In genomic region chr7:156827587-156828203, GRCh38 we compare ENCODE assay signal across 9 cellular contexts.
DNase-seq lines count a peak whose midpoint lies in the region; ATAC-seq and TF ChIP-seq lines count a peak whose summit lies in the region.
"Had no signal": no experiment of that assay in that cellular context is flagged by ENCODE, and none has a peak within 500 bp of the region (broad histone marks: within the 10 kb centered on the region; RNA-seq: fewer than 3 reads in every experiment).

No MANE protein-coding gene starts in this region.

- H3K36me3 ChIP-seq in left ventricle myocardium inferior (peaks cover 18% of the 10 kb centered on the region), gastroesophageal sphincter (peaks cover 0 to 37% of the 10 kb centered on the region in 2 donors)

- DNase-seq in left ventricle myocardium inferior (no peak), right cardiac atrium (no peak), T-helper 17 cell (no peak), COLO668 (lab: John Stamatoyannopoulos, UW; ENCODE audit: unreplicated experiment) (no peak), NCI-H2196 (lab: John Stamatoyannopoulos, UW; ENCODE audit: unreplicated experiment) (no peak), HuH-7 (ENCODE audit: low spot score) (no peak)
- no peak for DNase-seq in stimulated activated CD4-positive, alpha-beta T cell treated with anti-CD3 and anti-CD28 coated beads, Interleukin-4, amount 100 ng/mL, for 1 hour

- H3K27me3 Mint-ChIP-seq in T-helper 17 cell: no peaks in the 10 kb centered on the region

- H3K4me3 ChIP-seq in left ventricle myocardium inferior (no peak overlapping the region), right cardiac atrium (ENCODE audit: low read length) (no peak overlapping the region), gastroesophageal sphincter (no peak overlapping the region)
- H3K4me3 ChIP-seq: vagina had no signal

- H3K27ac ChIP-seq in left ventricle myocardium inferior (replicated peaks) (no peak overlapping the region), right cardiac atrium (ENCODE audit: low read length) (no peak overlapping the region), gastroesophageal sphincter (no peak overlapping the region)
- H3K27ac ChIP-seq: vagina had no signal

- no peak for TF ChIP-seq EP300 in gastroesophageal sphincter (IDR thresholded peaks at IDR 0.05)

- H3K4me1 Mint-ChIP-seq in T-helper 17 cell: peaks cover 16% of the 10 kb centered on the region

- H3K4me1 ChIP-seq in left ventricle myocardium inferior: no peaks in the 10 kb centered on the region
- no peaks in the 10 kb centered on the region for H3K4me1 ChIP-seq in right cardiac atrium (ENCODE audit: control insufficient read depth, insufficient read depth, low read length)
- H3K4me1 ChIP-seq in gastroesophageal sphincter: no peaks in the 10 kb centered on the region
- H3K4me1 ChIP-seq: vagina had no signal

- intact Hi-C loops in left ventricle myocardium inferior (cut with micrococcal nuclease): no loop called here
- intact Hi-C loops in right cardiac atrium (cut with DNase I): no loop called here

- ATAC-seq in right cardiac atrium (no peak), T-helper 17 cell (no peak), gastroesophageal sphincter (no peak)

- H3K27ac Mint-ChIP-seq in T-helper 17 cell: peak overlapping the region; percentile 69

- H3K27me3 ChIP-seq in left ventricle myocardium inferior (ENCODE audit: low read depth): no peaks in the 10 kb centered on the region
- H3K27me3 ChIP-seq in right cardiac atrium (ENCODE audit: control insufficient read depth, insufficient read depth): no peaks in the 10 kb centered on the region
- H3K27me3 ChIP-seq in gastroesophageal sphincter: no peaks in the 10 kb centered on the region
- H3K27me3 ChIP-seq: vagina had no signal

- H3K4me3 Mint-ChIP-seq in T-helper 17 cell: peak overlapping the region; percentile 36

- TF ChIP-seq CTCF in left ventricle myocardium inferior (IDR thresholded peaks at IDR 0.05; ENCODE audit: borderline replicate concordance) (peak; percentile 61), gastroesophageal sphincter (IDR thresholded peaks at IDR 0.05) (peak in 3 of 4 experiments; percentile 7 to 30 (median 27))

- no peaks in the 10 kb centered on the region for H3K9me3 ChIP-seq in left ventricle myocardium inferior (replicated peaks)
- no peaks in the 10 kb centered on the region for H3K9me3 ChIP-seq in right cardiac atrium (ENCODE audit: control insufficient read depth, low read length)
- no peaks in the 10 kb centered on the region for H3K9me3 ChIP-seq in T-helper 17 cell (ENCODE audit: control insufficient read depth, low read length, poor library complexity, severe bottlenecking)
- no peaks in the 10 kb centered on the region for H3K9me3 ChIP-seq in gastroesophageal sphincter
- H3K9me3 ChIP-seq: vagina had no signal

- H3K36me3 Mint-ChIP-seq in T-helper 17 cell (ENCODE audit: low read depth): peaks cover 13% of the 10 kb centered on the region

- no peak for TF ChIP-seq POLR2A in gastroesophageal sphincter (IDR thresholded peaks at IDR 0.05)

- 78% methylated on average over 6 of the region's 6 CpGs for WGBS in right cardiac atrium
- 84 to 90% methylated on average over 4 to 6 of the region's 6 CpGs for WGBS in gastroesophageal sphincter (ENCODE audit: low coverage in 1 of 2), 2 donors
